Comparison of ENCODE assay signal across 24 cellular contexts in the genomic region with DNA sequence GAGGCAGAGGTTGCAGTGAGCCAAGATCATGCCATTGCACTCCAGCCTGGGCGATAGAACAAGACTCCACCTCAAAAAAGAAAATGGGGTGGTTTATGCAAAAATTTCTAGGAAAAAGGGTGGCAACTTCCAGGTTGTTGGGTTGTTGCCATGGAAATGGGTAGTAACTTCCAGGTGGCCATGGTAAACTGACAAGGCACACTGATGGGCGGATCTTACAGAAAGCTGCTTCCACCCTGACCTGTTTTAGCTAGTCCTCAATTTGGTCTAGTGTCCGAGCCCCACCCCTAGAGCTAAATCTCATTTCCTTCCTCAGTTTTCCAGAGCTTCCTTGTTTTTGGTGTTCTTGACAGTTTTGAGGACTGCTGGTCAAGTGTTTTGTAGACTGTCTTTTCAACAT. TPM values are rescaled to one million over a fixed set of nuclear protein-coding genes. Genes with fewer than 3 reads are reported as not detected.
DNase-seq lines count a peak whose midpoint lies in the region; ATAC-seq, FAIRE-seq and TF ChIP-seq lines count a peak whose summit lies in the region.
"Had no signal": no experiment of that assay in that cellular context is flagged by ENCODE, and none has a peak within 500 bp of the region (broad histone marks: within the 10 kb centered on the region; RNA-seq: fewer than 3 reads in every experiment).

No MANE protein-coding gene starts in this region.

- DNase-seq in A549 (ENCODE audit: low read depth in 1 of 2, low spot score in 1 of 2) = no peak
- DNase-seq in endodermal cell = no peak
- peak; percentile 34 for DNase-seq in osteocyte (ENCODE audit: extremely low spot score, unreplicated experiment)
- no peak for DNase-seq in NCI-H526 treated with DMSO at 0.1 percent for 48 hours (lab: John Stamatoyannopoulos, UW)
- no peak for DNase-seq in H7
- DNase-seq: 8988T; C1 segment of cervical spinal cord; Calu3; CD4-positive, alpha-beta memory T cell; COR-L47; DMS53; DMS79 treated with DMSO at 0.1 percent for 48 hours; GF-D8; GM23248; H9 had no signal

- H3K4me3 ChIP-seq in A549 (no peak overlapping the region), endodermal cell (ENCODE audit: low read length) (peak overlapping the region; percentile 12), H7 (ENCODE audit: insufficient read depth, low read depth, low read length) (no peak overlapping the region)
- H3K4me3 ChIP-seq: GM23248 had no signal

- TF ChIP-seq CTCF in A549 (IDR thresholded peaks at IDR 0.05) (no peak), endodermal cell (conservative IDR thresholded peaks at IDR 0.05) (no peak), osteocyte (IDR thresholded peaks at IDR 0.05) (no peak)

- TF ChIP-seq RAD21 in A549 (conservative IDR thresholded peaks at IDR 0.05 in 1 of 2, IDR thresholded peaks at IDR 0.05 in 1 of 2) = no peak

- H3K27ac Mint-ChIP-seq in endodermal cell = no peak overlapping the region
- no peak overlapping the region for H3K27ac Mint-ChIP-seq in osteocyte (ENCODE audit: unreplicated experiment)
- H3K27ac Mint-ChIP-seq: CD4-positive, alpha-beta memory T cell; H9 had no signal

- 12% methylated on average over 3 of the region's 3 CpGs for WGBS in A549 (ENCODE audit: missing lambda C conversion rate)
- WGBS in endodermal cell (ENCODE audit: insufficient coverage in 1 of 2, insufficient read length in 1 of 2), 2 experiments = 90 to 97% methylated on average over 3 of the region's 3 CpGs

- H3K9ac ChIP-seq in endodermal cell (ENCODE audit: extremely low read depth, low read length, poor library complexity, severe bottlenecking) = no peak overlapping the region
- H3K9ac ChIP-seq: GM23248 had no signal

- H3K27me3 Mint-ChIP-seq in endodermal cell (ENCODE audit: insufficient read depth) = peaks cover 12% of the 10 kb centered on the region
- no peaks in the 10 kb centered on the region for H3K27me3 Mint-ChIP-seq in osteocyte (ENCODE audit: unreplicated experiment)

- peaks cover 90% of the 10 kb centered on the region for H3K9me3 Mint-ChIP-seq in endodermal cell
- H3K9me3 Mint-ChIP-seq in osteocyte (ENCODE audit: unreplicated experiment) = no peaks in the 10 kb centered on the region

- peaks cover 15% of the 10 kb centered on the region for H3K36me3 Mint-ChIP-seq in endodermal cell (ENCODE audit: low read depth)
- no peaks in the 10 kb centered on the region for H3K36me3 Mint-ChIP-seq in osteocyte (ENCODE audit: unreplicated experiment)
- H3K36me3 Mint-ChIP-seq: CD4-positive, alpha-beta memory T cell had no signal

- TF ChIP-seq POLR2A in A549 (IDR thresholded peaks at IDR 0.05; ENCODE audit: low read length) = no peak

- peaks cover 11% of the 10 kb centered on the region for H3K4me1 Mint-ChIP-seq in endodermal cell
- H3K4me1 Mint-ChIP-seq in osteocyte (ENCODE audit: unreplicated experiment) = no peaks in the 10 kb centered on the region
- H3K4me1 Mint-ChIP-seq: CD4-positive, alpha-beta memory T cell had no signal

- H3K36me3 ChIP-seq in endodermal cell (ENCODE audit: control insufficient read depth, insufficient read depth, low read length) (no peaks in the 10 kb centered on the region), H7 (replicated peaks; ENCODE audit: control insufficient read depth, insufficient read depth, low read length) (no peaks in the 10 kb centered on the region)

- H3K4me1 ChIP-seq in A549 = no peaks in the 10 kb centered on the region
- no peaks in the 10 kb centered on the region for H3K4me1 ChIP-seq in endodermal cell (ENCODE audit: control insufficient read depth, insufficient read depth, low read length)

- H3K27ac ChIP-seq in A549 (no peak overlapping the region), endodermal cell (ENCODE audit: low read depth, low read length) (no peak overlapping the region)
- H3K27ac ChIP-seq: GM23248 had no signal

- ATAC-seq in A549 = no peak
- no peak for ATAC-seq in GM19023 (IDR thresholded peaks at IDR 0.05; ENCODE audit: unreplicated experiment)
- ATAC-seq: HCT116 had no signal

- H3K27me3 ChIP-seq in endodermal cell (ENCODE audit: control insufficient read depth, insufficient read depth, low read length, poor library complexity, severe bottlenecking) (no peaks in the 10 kb centered on the region), H7 (ENCODE audit: control insufficient read depth, insufficient read depth, low read length) (no peaks in the 10 kb centered on the region)

- TF ChIP-seq EP300 in A549 (IDR thresholded peaks at IDR 0.05) = no peak

- H3K9me3 ChIP-seq in A549 = no peaks in the 10 kb centered on the region
- peaks cover 74% of the 10 kb centered on the region for H3K9me3 ChIP-seq in endodermal cell (ENCODE audit: control insufficient read depth, low read length)

- POLR2A ChIA-PET in A549 (lab: Yijun Ruan, JAX) = no interaction called here

- CTCF ChIA-PET in A549 (lab: Yijun Ruan, JAX) = interaction anchor here (1.1 kb wide), 1 partner anchor 87 kb away, joined by 3 read pairs; no protein-coding TSS in a partner anchor

- no peak overlapping the region for H3K4me2 ChIP-seq in A549

- FAIRE-seq in A549 (lab: Jason Lieb, UNC) = no peak
- FAIRE-seq: GM12891, GM18507, GM19239, H1 had no signal

- H3K4me3 Mint-ChIP-seq in endodermal cell = no peak overlapping the region
- no peak overlapping the region for H3K4me3 Mint-ChIP-seq in osteocyte (ENCODE audit: unreplicated experiment)
- H3K4me3 Mint-ChIP-seq: CD4-positive, alpha-beta memory T cell; H9 had no signal

TF ChIP-seq in A549, 52 proteins besides CTCF, POLR2A, EP300 and RAD21:
- TF ChIP-seq RFX5 (IDR thresholded peaks at IDR 0.05) = peak; percentile 87
- no peak for TF ChIP-seq RCOR1 (IDR thresholded peaks at IDR 0.05; ENCODE audit: low read depth, low read length)
- no peak for TF ChIP-seq NR3C1 (IDR thresholded peaks at IDR 0.05)
- no peak for TF ChIP-seq ZNF302 (CRISPR knock-in tag; IDR thresholded peaks at IDR 0.05)
- TF ChIP-seq, protein P1, sequence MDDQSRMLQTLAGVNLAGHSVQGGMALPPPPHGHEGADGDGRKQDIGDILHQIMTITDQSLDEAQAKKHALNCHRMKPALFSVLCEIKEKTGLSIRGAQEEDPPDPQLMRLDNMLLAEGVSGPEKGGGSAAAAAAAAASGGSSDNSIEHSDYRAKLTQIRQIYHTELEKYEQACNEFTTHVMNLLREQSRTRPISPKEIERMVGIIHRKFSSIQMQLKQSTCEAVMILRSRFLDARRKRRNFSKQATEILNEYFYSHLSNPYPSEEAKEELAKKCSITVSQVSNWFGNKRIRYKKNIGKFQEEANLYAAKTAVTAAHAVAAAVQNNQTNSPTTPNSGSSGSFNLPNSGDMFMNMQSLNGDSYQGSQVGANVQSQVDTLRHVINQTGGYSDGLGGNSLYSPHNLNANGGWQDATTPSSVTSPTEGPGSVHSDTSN (IDR thresholded peaks at IDR 0.05) = no peak

RNA-seq across cellular contexts. Expression of gene KLHDC7A, which starts 13.6 kb away (rescaled TPM):
- 0.74 and 1.1 TPM in 2 replicates for polyA plus RNA-seq in A549 (2011; rRNA removed)
- polyA plus RNA-seq in A549 (2012; cell fraction: cytosol; rRNA removed) = 0.49 and 0.79 TPM in 2 replicates
- 2.0 and 2.3 TPM in 2 replicates for polyA plus RNA-seq in A549 (2012; cell fraction: nucleus; rRNA removed)
- 2.3 to 2.9 TPM (median 2.3 TPM) in 3 replicates for polyA plus RNA-seq in A549 (2017; fragmentation: RNase III; extraction: RNeasy Plus Mini Kit Qiagen cat#74134 plus additional on column Dnase treatment)
- 0.88 and 1.4 TPM in 2 replicates for polyA minus RNA-seq in A549 (2011; rRNA and poly(A)+ RNA removed)
- total RNA-seq in endodermal cell = 1 to 10 TPM; 4.4 to 7.2 TPM
- polyA plus RNA-seq in endodermal cell (2013, experiment 1 of 2) = 1.1 TPM
- polyA plus RNA-seq in endodermal cell (2013, experiment 2 of 2) = 1.3 TPM
- total RNA-seq in osteocyte = not detected in 2 replicates
- 11.2 and 17.8 TPM in 2 replicates for total RNA-seq in H7 (2014; rRNA removed; shearing (Covaris generic))
- total RNA-seq: A673; CD4-positive, alpha-beta memory T cell; Daoy; GM23248 had no signal
- polyA plus RNA-seq: BJ; CD4-positive, alpha-beta memory T cell; GM23248 had no signal
